ENCODE assay signal across 23 cellular contexts in the genomic region with DNA sequence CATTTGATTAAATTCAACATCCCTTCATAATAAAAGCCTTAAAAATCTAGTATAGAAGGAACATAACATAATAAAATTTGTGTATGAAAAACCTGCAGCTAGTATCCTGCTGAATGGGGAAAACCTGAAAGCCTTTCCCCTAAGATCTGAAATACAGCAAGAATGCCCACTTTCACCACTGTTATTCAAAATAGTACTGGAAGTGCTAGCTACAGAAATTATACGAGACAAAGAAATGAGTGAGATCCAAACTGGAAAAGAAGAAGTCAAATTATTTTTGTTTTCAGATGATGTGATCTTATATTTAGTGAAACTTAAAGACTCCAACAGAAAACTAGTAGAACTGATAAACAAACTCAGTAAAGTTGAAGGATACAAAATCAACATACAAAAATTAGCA.
"Had no signal": no experiment of that assay in that cellular context is flagged by ENCODE, and none has a peak within 500 bp of the region (broad histone marks: within the 10 kb centered on the region; RNA-seq: fewer than 3 reads in every experiment).

No MANE protein-coding gene starts in this region.

- H3K4me1 Mint-ChIP-seq: immature natural killer cell; natural killer cell; stimulated activated effector memory CD8-positive, alpha-beta T cell treated with anti-CD3 and anti-CD28 coated beads, Interleukin-12 subunit alpha, Interleukin-12 subunit beta, amount 100 ng/mL, for 72 hours had no signal

- H3K4me3 Mint-ChIP-seq: immature natural killer cell; natural killer cell; stimulated activated effector memory CD8-positive, alpha-beta T cell treated with anti-CD3 and anti-CD28 coated beads, Interleukin-12 subunit alpha, Interleukin-12 subunit beta, amount 100 ng/mL, for 72 hours; stimulated activated naive CD8-positive, alpha-beta T cell treated with anti-CD3 and anti-CD28 coated beads, Interleukin-15, Interleukin-2, amounts not matched to agents 100 ng/mL and 50 ng/mL, for 24 hours had no signal

- H3K36me3 Mint-ChIP-seq: immature natural killer cell; natural killer cell; stimulated activated effector memory CD8-positive, alpha-beta T cell treated with anti-CD3 and anti-CD28 coated beads, Interleukin-12 subunit alpha, Interleukin-12 subunit beta, amount 100 ng/mL, for 72 hours had no signal

- H3K27ac ChIP-seq: dorsolateral prefrontal cortex, lower lobe of right lung, ovary, psoas muscle, sigmoid colon, thoracic aorta, tibial nerve, upper lobe of left lung, uterus had no signal

- ATAC-seq: left ventricle myocardium superior; lower lobe of right lung; natural killer cell; psoas muscle; right cardiac atrium; stimulated activated effector memory CD8-positive, alpha-beta T cell treated with anti-CD3 and anti-CD28 coated beads, Interleukin-12 subunit alpha, Interleukin-12 subunit beta, amount 100 ng/mL, for 72 hours had no signal

- H3K4me1 ChIP-seq: lower lobe of right lung, psoas muscle, sigmoid colon, tibial nerve, upper lobe of left lung, uterus had no signal

- H3K9me3 ChIP-seq: lower lobe of right lung, ovary, psoas muscle, sigmoid colon, thoracic aorta, tibial nerve, upper lobe of left lung, uterus had no signal

- H3K9me3 Mint-ChIP-seq: immature natural killer cell, natural killer cell had no signal

- DNase-seq: dorsolateral prefrontal cortex; effector CD4-positive, alpha-beta T cell; hypothalamus; immature natural killer cell; islet precursor cell; kidney glomerular epithelial cell; left ventricle myocardium superior; lower lobe of right lung; natural killer cell; occipital lobe; ovary; posterior cingulate gyrus; psoas muscle; right cardiac atrium; sigmoid colon; stimulated activated CD4-positive, alpha-beta T cell treated with anti-CD3 and anti-CD28 coated beads, Interleukin-2, amount 100 ng/mL, for 24 hours; stimulated activated CD4-positive, alpha-beta T cell treated with anti-CD3 and anti-CD28 coated beads, Interleukin-4, amount 100 ng/mL, for 24 hours; upper lobe of left lung; uterus had no signal

- H3K27ac Mint-ChIP-seq: immature natural killer cell; natural killer cell; stimulated activated effector memory CD8-positive, alpha-beta T cell treated with anti-CD3 and anti-CD28 coated beads, Interleukin-12 subunit alpha, Interleukin-12 subunit beta, amount 100 ng/mL, for 72 hours; stimulated activated naive CD8-positive, alpha-beta T cell treated with anti-CD3 and anti-CD28 coated beads, Interleukin-15, Interleukin-2, amounts not matched to agents 100 ng/mL and 50 ng/mL, for 24 hours had no signal

- H3K27me3 Mint-ChIP-seq: stimulated activated naive CD8-positive, alpha-beta T cell treated with anti-CD3 and anti-CD28 coated beads, Interleukin-15, Interleukin-2, amounts not matched to agents 100 ng/mL and 50 ng/mL, for 24 hours had no signal

- H3K27me3 ChIP-seq: ovary, sigmoid colon, tibial nerve, upper lobe of left lung, uterus had no signal

- H3K4me3 ChIP-seq: dorsolateral prefrontal cortex, lower lobe of right lung, ovary, psoas muscle, sigmoid colon, thoracic aorta, tibial nerve, upper lobe of left lung, uterus had no signal

- H3K36me3 ChIP-seq: lower lobe of right lung, ovary, sigmoid colon, thoracic aorta, tibial nerve, upper lobe of left lung, uterus had no signal
